In the genomic region with DNA sequence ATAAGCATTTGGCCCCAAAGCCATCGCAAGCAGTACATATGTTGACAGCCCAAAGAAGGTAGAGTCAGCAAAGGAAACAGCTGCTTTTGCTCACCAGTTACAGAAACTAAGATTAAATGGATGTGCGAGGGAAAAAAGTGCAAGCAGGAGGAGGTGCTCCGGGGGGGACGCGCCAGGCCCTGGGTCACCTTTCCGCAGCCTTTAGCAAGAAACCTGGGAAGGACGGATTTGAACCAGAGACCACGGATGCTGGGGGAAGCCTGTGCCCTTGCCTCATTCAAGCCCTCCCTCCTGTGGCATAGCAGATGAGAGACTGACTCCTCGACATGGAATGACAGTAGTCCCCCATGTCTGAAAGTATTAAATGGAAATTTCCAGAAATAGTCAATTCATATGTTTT, we compare ENCODE assay signal across 28 cellular contexts.
DNase-seq lines count a peak whose midpoint lies in the region; ATAC-seq, FAIRE-seq and TF ChIP-seq lines count a peak whose summit lies in the region.
"Had no signal": no experiment of that assay in that cellular context is flagged by ENCODE, and none has a peak within 500 bp of the region (broad histone marks: within the 10 kb centered on the region; RNA-seq: fewer than 3 reads in every experiment).

No MANE protein-coding gene starts in this region.

- H3K4me3 ChIP-seq in H1 (ENCODE audit: extremely low read depth in 1 of 4, insufficient read depth in 2 of 4, low read depth in 3 of 4, low read length in 4 of 4) (no peak overlapping the region), esophagus muscularis mucosa (no peak overlapping the region), mucosa of descending colon (no peak overlapping the region), endodermal cell (ENCODE audit: low read length) (no peak overlapping the region)
- H3K4me3 ChIP-seq: BLaER1, GM12878 had no signal

- 90% methylated on average over 9 of the region's 9 CpGs; no CpG with 5 or more reads in 1 of the 2 experiments for WGBS in H1 (ENCODE audit: extremely low coverage in 1 of 2, insufficient coverage in 1 of 2, insufficient read length in 1 of 2, insufficient replicate concordance in 2 of 2, low coverage in 1 of 2, low lambda C conversion rate in 2 of 2, missing lambda C conversion rate in 1 of 2), 2 experiments
- 75% methylated on average over 9 of the region's 9 CpGs for WGBS in esophagus muscularis mucosa
- 95 to 96% methylated on average over 4 to 9 of the region's 9 CpGs for WGBS in endodermal cell (ENCODE audit: insufficient coverage in 1 of 2, insufficient read length in 1 of 2), 2 experiments

- H2BK20ac ChIP-seq in H1 (ENCODE audit: low read length) = no peak overlapping the region

- H3K9ac ChIP-seq in H1 (replicated peaks in 1 of 4; ENCODE audit: extremely low read depth in 1 of 4, low read depth in 3 of 4, low read length in 3 of 4) (no peak overlapping the region), endodermal cell (ENCODE audit: extremely low read depth, low read length, poor library complexity, severe bottlenecking) (no peak overlapping the region)
- H3K9ac ChIP-seq: BLaER1 had no signal

- no peaks in the 10 kb centered on the region for H4K20me1 ChIP-seq in H1 (replicated peaks in 1 of 2; ENCODE audit: control insufficient read depth in 1 of 2, insufficient read depth in 2 of 2, low read length in 2 of 2)
- H4K20me1 ChIP-seq: BLaER1 had no signal

- no peak overlapping the region for H3K4me2 ChIP-seq in H1 (ENCODE audit: insufficient read depth in 1 of 2, low read depth in 2 of 2, low read length in 2 of 2)
- H3K4me2 ChIP-seq: BLaER1 had no signal

- H3K27me3 Mint-ChIP-seq in nephron progenitor cell (ENCODE audit: low read depth, poor library complexity) (no peaks in the 10 kb centered on the region), endodermal cell (ENCODE audit: insufficient read depth) (no peaks in the 10 kb centered on the region)
- H3K27me3 Mint-ChIP-seq: CD4-positive, alpha-beta memory T cell; CD8-positive, alpha-beta memory T cell had no signal

- TF ChIP-seq EP300 in H1 (IDR thresholded peaks at IDR 0.05; ENCODE audit: borderline replicate concordance in 1 of 2, low read depth in 2 of 2, low read length in 2 of 2) (no peak), esophagus muscularis mucosa (IDR thresholded peaks at IDR 0.05) (no peak)

- H2AK5ac ChIP-seq in H1 (ENCODE audit: low read depth, low read length) = no peak overlapping the region

- H3K27ac ChIP-seq in H1 (ENCODE audit: low read depth, low read length) (no peak overlapping the region), esophagus muscularis mucosa (replicated peaks in 1 of 4) (no peak overlapping the region), temporal lobe (ENCODE audit: low read depth, low read length) (peak overlapping the region; percentile 38), endodermal cell (ENCODE audit: low read depth, low read length) (no peak overlapping the region)
- H3K27ac ChIP-seq: BLaER1 had no signal

- H3K4me3 Mint-ChIP-seq in nephron progenitor cell (no peak overlapping the region), endodermal cell (no peak overlapping the region)
- H3K4me3 Mint-ChIP-seq: CD14-positive monocyte; CD4-positive, alpha-beta memory T cell; CD4-positive, CD25-positive, alpha-beta regulatory T cell; CD8-positive, alpha-beta memory T cell had no signal

- no peak overlapping the region for H4K5ac ChIP-seq in H1 (ENCODE audit: insufficient read length, low read depth, low read length)

- no peak for DNase-seq in H1 (ENCODE audit: low read depth in 1 of 2, low spot score in 2 of 2)
- DNase-seq in esophagus muscularis mucosa (ENCODE audit: extremely low spot score) = peak; percentile 2
- DNase-seq in nephron progenitor cell = no peak
- DNase-seq in mucosa of descending colon = no peak
- DNase-seq in NCI-H2029 (lab: John Stamatoyannopoulos, UW) = no peak
- no peak for DNase-seq in endodermal cell
- DNase-seq: 8988T; ACHN; BE2C; C1 segment of cervical spinal cord; CD4-positive, alpha-beta memory T cell; CD4-positive, CD25-positive, alpha-beta regulatory T cell; CD8-positive, alpha-beta memory T cell; COR-L47; DMS 273 treated with DMSO at 0.1 percent for 48 hours; DMS153; DMS53; DMS79; DND-41; EL; GDM1 had no signal

- H3K4ac ChIP-seq in H1 (replicated peaks; ENCODE audit: insufficient read length, low read depth, low read length) = no peak overlapping the region

- no peak overlapping the region for H2BK12ac ChIP-seq in H1 (ENCODE audit: low read depth, low read length)

- H2BK120ac ChIP-seq in H1 (replicated peaks; ENCODE audit: low read depth, low read length) = peak overlapping the region; percentile 21

- H3K18ac ChIP-seq in H1 (ENCODE audit: extremely low read depth, low read length) = no peak overlapping the region

- no peaks in the 10 kb centered on the region for H3K79me1 ChIP-seq in H1 (ENCODE audit: low read depth, low read length)

- no peak overlapping the region for H2BK15ac ChIP-seq in H1 (ENCODE audit: low read length)

- H3K27ac Mint-ChIP-seq in nephron progenitor cell (peak overlapping the region; percentile 59), endodermal cell (no peak overlapping the region)
- H3K27ac Mint-ChIP-seq: CD14-positive monocyte; CD4-positive, alpha-beta memory T cell; CD4-positive, CD25-positive, alpha-beta regulatory T cell had no signal

- H3K4me1 Mint-ChIP-seq in nephron progenitor cell = peaks cover 26% of the 10 kb centered on the region
- no peaks in the 10 kb centered on the region for H3K4me1 Mint-ChIP-seq in endodermal cell

- H3K14ac ChIP-seq in H1 (ENCODE audit: insufficient read length) = no peak overlapping the region

- peak overlapping the region; percentile 26 for H4K91ac ChIP-seq in H1 (replicated peaks; ENCODE audit: insufficient read length, low read length)

- H3K36me3 Mint-ChIP-seq in nephron progenitor cell (ENCODE audit: low read depth) (peaks cover under 1% of the 10 kb centered on the region), endodermal cell (ENCODE audit: low read depth) (no peaks in the 10 kb centered on the region)
- H3K36me3 Mint-ChIP-seq: CD14-positive monocyte; CD4-positive, alpha-beta memory T cell; CD4-positive, CD25-positive, alpha-beta regulatory T cell; CD8-positive, alpha-beta memory T cell had no signal

- no peak overlapping the region for H3K23ac ChIP-seq in H1 (ENCODE audit: insufficient read length)

- no peak overlapping the region for H2AFZ ChIP-seq in H1 (ENCODE audit: low read length)

- no peak overlapping the region for H2BK5ac ChIP-seq in H1 (ENCODE audit: low read depth, low read length)

- no peaks in the 10 kb centered on the region for H3K27me3 ChIP-seq in H1 (replicated peaks in 1 of 4; ENCODE audit: control insufficient read depth in 3 of 4, extremely low read depth in 1 of 4, insufficient read depth in 3 of 4, low read length in 3 of 4)
- H3K27me3 ChIP-seq in esophagus muscularis mucosa = no peaks in the 10 kb centered on the region
- H3K27me3 ChIP-seq in endodermal cell (ENCODE audit: control insufficient read depth, insufficient read depth, low read length, poor library complexity, severe bottlenecking) = no peaks in the 10 kb centered on the region
- H3K27me3 ChIP-seq: BE2C, BLaER1 had no signal

- H3K9me3 ChIP-seq in H1 (ENCODE audit: insufficient read depth in 2 of 2, low read depth in 1 of 2, low read length in 1 of 2) (no peaks in the 10 kb centered on the region), esophagus muscularis mucosa (no peaks in the 10 kb centered on the region), mucosa of descending colon (no peaks in the 10 kb centered on the region), endodermal cell (ENCODE audit: control insufficient read depth, low read length) (no peaks in the 10 kb centered on the region)
- H3K9me3 ChIP-seq: BE2C had no signal

- no peak for FAIRE-seq in H1 (lab: Jason Lieb, UNC)
- FAIRE-seq: A204.1, GM12878, GM12892, GM18507 had no signal

- TF ChIP-seq RAD21 in H1 (IDR thresholded peaks at IDR 0.05 in 1 of 2, conservative IDR thresholded peaks at IDR 0.05 in 1 of 2; ENCODE audit: low read depth in 2 of 2, low read length in 2 of 2) = no peak

- POLR2A ChIA-PET in H1 (lab: Charles Lee; ENCODE audit: partially characterized antibody) = no interaction called here

- TF ChIP-seq CTCF in H1 (IDR thresholded peaks at IDR 0.05; ENCODE audit: control extremely low read depth in 1 of 3, insufficient read depth in 1 of 3, low read depth in 1 of 3, low read length in 3 of 3) (no peak), esophagus muscularis mucosa (IDR thresholded peaks at IDR 0.05) (no peak), nephron progenitor cell (IDR thresholded peaks at IDR 0.05) (no peak), mucosa of descending colon (IDR thresholded peaks at IDR 0.05) (no peak), endodermal cell (conservative IDR thresholded peaks at IDR 0.05) (no peak)

- ATAC-seq in mucosa of descending colon = no peak
- ATAC-seq: GM12878 had no signal

- H3K9me3 Mint-ChIP-seq in nephron progenitor cell = peaks cover 2% of the 10 kb centered on the region
- peaks cover 4% of the 10 kb centered on the region for H3K9me3 Mint-ChIP-seq in endodermal cell
- H3K9me3 Mint-ChIP-seq: CD4-positive, alpha-beta memory T cell; CD4-positive, CD25-positive, alpha-beta regulatory T cell; CD8-positive, alpha-beta memory T cell had no signal

- no peaks in the 10 kb centered on the region for H3K23me2 ChIP-seq in H1 (ENCODE audit: low read depth, low read length)

- H3K36me3 ChIP-seq in H1 (ENCODE audit: control insufficient read depth in 2 of 4, insufficient read depth in 4 of 4, low read length in 3 of 4) (no peaks in the 10 kb centered on the region), esophagus muscularis mucosa (no peaks in the 10 kb centered on the region), mucosa of descending colon (ENCODE audit: low read depth) (no peaks in the 10 kb centered on the region), endodermal cell (ENCODE audit: control insufficient read depth, insufficient read depth, low read length) (no peaks in the 10 kb centered on the region)
- H3K36me3 ChIP-seq: BE2C had no signal

- no peak overlapping the region for H3K56ac ChIP-seq in H1 (replicated peaks; ENCODE audit: insufficient read length, low read depth, low read length)

- intact Hi-C loops in esophagus muscularis mucosa (cut with DNase I) (no loop called here), mucosa of descending colon (cut with DNase I, micrococcal nuclease) (no loop called here)

- no peak overlapping the region for H4K8ac ChIP-seq in H1 (ENCODE audit: extremely low read depth, insufficient read depth, low read length)

- no peaks in the 10 kb centered on the region for H3K4me1 ChIP-seq in H1 (replicated peaks in 1 of 4; ENCODE audit: control insufficient read depth in 3 of 4, insufficient read depth in 4 of 4, low read length in 3 of 4)
- H3K4me1 ChIP-seq in esophagus muscularis mucosa = peaks cover 0 to 9% (median 1%) of the 10 kb centered on the region in 4 donors
- no peaks in the 10 kb centered on the region for H3K4me1 ChIP-seq in mucosa of descending colon (ENCODE audit: low read depth)
- no peaks in the 10 kb centered on the region for H3K4me1 ChIP-seq in endodermal cell (ENCODE audit: control insufficient read depth, insufficient read depth, low read length)
- H3K4me1 ChIP-seq: BE2C had no signal

- no peak for TF ChIP-seq POLR2A in H1 (IDR thresholded peaks at IDR 0.05; ENCODE audit: control extremely low read depth in 1 of 2, low read depth in 2 of 2, low read length in 2 of 2)
- no peak for TF ChIP-seq POLR2A in esophagus muscularis mucosa (IDR thresholded peaks at IDR 0.05; ENCODE audit: low read depth)

- no peaks in the 10 kb centered on the region for H3K79me2 ChIP-seq in H1 (ENCODE audit: control insufficient read depth in 1 of 2, insufficient read depth in 2 of 2, low read length in 2 of 2)

- CTCF ChIA-PET in H1 (lab: Charles Lee; ENCODE audit: partially characterized antibody) = interaction anchor here (1.1 kb wide), 2 partner anchors 9 to 67 kb away, joined by 3 to 5 read pairs; no protein-coding TSS in a partner anchor
